10 cellular contexts compared by ENCODE assay signal in the genomic region with DNA sequence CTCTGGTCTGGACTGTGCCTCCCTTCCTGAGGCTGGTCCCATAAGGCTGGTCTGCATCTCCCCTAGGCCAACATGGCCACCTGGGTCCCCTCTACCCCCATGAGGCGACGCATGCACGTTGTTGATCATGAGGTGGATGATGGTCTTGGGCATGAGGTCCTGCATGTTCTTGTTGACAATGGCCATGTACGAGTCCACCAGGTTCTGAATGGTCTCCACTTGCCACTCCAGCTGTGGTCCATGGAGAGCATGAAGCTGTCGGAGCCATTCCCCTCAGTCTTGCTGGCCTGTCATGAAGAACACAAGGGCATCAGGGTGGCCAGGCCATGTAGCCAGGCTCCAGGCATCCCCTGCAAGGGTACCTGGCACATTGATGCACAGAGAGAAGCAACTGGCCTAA. TPM values are rescaled to one million over a fixed set of nuclear protein-coding genes. Genes with fewer than 3 reads are reported as not detected.
DNase-seq lines count a peak whose midpoint lies in the region; ATAC-seq, FAIRE-seq and TF ChIP-seq lines count a peak whose summit lies in the region.
"Had no signal": no experiment of that assay in that cellular context is flagged by ENCODE, and none has a peak within 500 bp of the region (broad histone marks: within the 10 kb centered on the region; RNA-seq: fewer than 3 reads in every experiment).

No MANE protein-coding gene starts in this region.

- no peak for TF ChIP-seq CTCF in activated B cell treated with CpG ODN at 0.5 μM for 24 hours (IDR thresholded peaks at IDR 0.05)
- TF ChIP-seq CTCF in D721Med (IDR thresholded peaks at IDR 0.05; ENCODE audit: insufficient read depth, missing control alignments): no peak

- no peak for FAIRE-seq in D721Med (lab: Jason Lieb, UNC)

- H3K36me3 Mint-ChIP-seq in activated T-cell treated with anti-CD3 and anti-CD28 coated beads, Interleukin-2, amount 50 U/mL, for 72 hours (ENCODE audit: insufficient read depth in 2 of 2): no peaks in the 10 kb centered on the region
- no peaks in the 10 kb centered on the region for H3K36me3 Mint-ChIP-seq in activated B cell treated with CpG ODN at 0.5 μM for 24 hours (ENCODE audit: low read depth)
- H3K36me3 Mint-ChIP-seq in stimulated activated effector memory CD8-positive, alpha-beta T cell treated with anti-CD3 and anti-CD28 coated beads, Interleukin-12 subunit alpha, Interleukin-12 subunit beta, amount 100 ng/mL, for 72 hours: no peaks in the 10 kb centered on the region

- H3K9me3 Mint-ChIP-seq in activated T-cell treated with anti-CD3 and anti-CD28 coated beads, Interleukin-2, amount 50 U/mL, for 72 hours: no peaks in the 10 kb centered on the region
- H3K9me3 Mint-ChIP-seq in activated B cell treated with CpG ODN at 0.5 μM for 24 hours: no peaks in the 10 kb centered on the region
- H3K9me3 Mint-ChIP-seq in stimulated activated effector memory CD8-positive, alpha-beta T cell treated with anti-CD3 and anti-CD28 coated beads, Interleukin-12 subunit alpha, Interleukin-12 subunit beta, amount 100 ng/mL, for 72 hours: no peaks in the 10 kb centered on the region

- H3K4me3 Mint-ChIP-seq in activated T-cell treated with anti-CD3 and anti-CD28 coated beads, Interleukin-2, amount 50 U/mL, for 72 hours: peak overlapping the region; percentile 85 to 94
- H3K4me3 Mint-ChIP-seq in activated B cell treated with CpG ODN at 0.5 μM for 24 hours: peak overlapping the region; percentile 82
- H3K4me3 Mint-ChIP-seq in stimulated activated effector memory CD8-positive, alpha-beta T cell treated with anti-CD3 and anti-CD28 coated beads, Interleukin-12 subunit alpha, Interleukin-12 subunit beta, amount 100 ng/mL, for 72 hours: peak overlapping the region; percentile 73

- CTCF ChIA-PET in activated B cell treated with CpG ODN at 0.5 μM for 24 hours (lab: Charles Lee): no interaction called here

- peaks cover 16% of the 10 kb centered on the region for H3K27me3 Mint-ChIP-seq in activated T-cell treated with anti-CD3 and anti-CD28 coated beads, Interleukin-2, amount 50 U/mL, for 72 hours (ENCODE audit: low read depth)
- H3K27me3 Mint-ChIP-seq in activated B cell treated with CpG ODN at 0.5 μM for 24 hours: peaks cover 5% of the 10 kb centered on the region

- DNase-seq in activated T-cell treated with anti-CD3 and anti-CD28 coated beads, Interleukin-2, amount 50 U/mL, for 72 hours: no peak
- no peak for DNase-seq in activated T-cell treated with anti-CD3 and anti-CD28 coated beads, Interleukin-2, amount 50 U/mL, for 1 hour
- DNase-seq in activated B cell treated with CpG ODN at 0.5 μM for 24 hours (no peak), islet precursor cell (peak; percentile 38), activated gamma-delta T cell (lab: John Stamatoyannopoulos, UW) (no peak), D721Med (ENCODE audit: insufficient read length, low spot score) (no peak), NCI-H2029 (lab: John Stamatoyannopoulos, UW) (no peak)
- no peak for DNase-seq in stimulated activated effector memory CD8-positive, alpha-beta T cell treated with anti-CD3 and anti-CD28 coated beads, Interleukin-12 subunit alpha, Interleukin-12 subunit beta, amount 100 ng/mL, for 72 hours (ENCODE audit: low spot score in 2 of 2)
- DNase-seq: activated CD8-positive, alpha-beta memory T cell treated with anti-CD3 and anti-CD28 coated beads, Interleukin-2, amount 50 U/mL, for 4 hours; NCI-H1092 treated with DMSO at 0.1 percent for 48 hours had no signal

- ATAC-seq in activated T-cell treated with anti-CD3 and anti-CD28 coated beads, Interleukin-2, amount 50 U/mL, for 72 hours (replicated peaks in 1 of 2): no peak
- no peak for ATAC-seq in activated B cell treated with CpG ODN at 0.5 μM for 24 hours (ENCODE audit: low read depth)
- ATAC-seq in stimulated activated effector memory CD8-positive, alpha-beta T cell treated with anti-CD3 and anti-CD28 coated beads, Interleukin-12 subunit alpha, Interleukin-12 subunit beta, amount 100 ng/mL, for 72 hours: no peak

- intact Hi-C loops in activated B cell treated with CpG ODN at 0.5 μM for 24 hours (cut with micrococcal nuclease): loop anchor here (10.0 kb wide), 1 partner anchor 315 kb away; the partner anchor contains the start of gene TMEM266

- H3K4me1 Mint-ChIP-seq in activated T-cell treated with anti-CD3 and anti-CD28 coated beads, Interleukin-2, amount 50 U/mL, for 72 hours (ENCODE audit: low read depth): peaks cover 5% of the 10 kb centered on the region
- peaks cover 14% of the 10 kb centered on the region for H3K4me1 Mint-ChIP-seq in activated B cell treated with CpG ODN at 0.5 μM for 24 hours
- peaks cover 6% of the 10 kb centered on the region for H3K4me1 Mint-ChIP-seq in stimulated activated effector memory CD8-positive, alpha-beta T cell treated with anti-CD3 and anti-CD28 coated beads, Interleukin-12 subunit alpha, Interleukin-12 subunit beta, amount 100 ng/mL, for 72 hours

- POLR2A ChIA-PET in activated B cell treated with CpG ODN at 0.5 μM for 24 hours (lab: Charles Lee): no interaction called here

- H3K27ac Mint-ChIP-seq in activated T-cell treated with anti-CD3 and anti-CD28 coated beads, Interleukin-2, amount 50 U/mL, for 72 hours: no peak overlapping the region
- H3K27ac Mint-ChIP-seq in activated B cell treated with CpG ODN at 0.5 μM for 24 hours: no peak overlapping the region
- H3K27ac Mint-ChIP-seq in stimulated activated effector memory CD8-positive, alpha-beta T cell treated with anti-CD3 and anti-CD28 coated beads, Interleukin-12 subunit alpha, Interleukin-12 subunit beta, amount 100 ng/mL, for 72 hours: no peak overlapping the region

RNA-seq across cellular contexts. Expression of gene CSPG4, which starts 27.1 kb away (rescaled TPM):
- total RNA-seq in activated T-cell treated with anti-CD3 and anti-CD28 coated beads, Interleukin-2, amount 50 U/mL, for 72 hours: not detected
- not detected in 2 replicates for total RNA-seq in activated B cell treated with CpG ODN at 0.5 μM for 24 hours
